27 cellular contexts compared by ENCODE assay signal in genomic region chr14:44981198-44981597, GRCh38. TPM values are rescaled to one million over a fixed set of nuclear protein-coding genes. Genes with fewer than 3 reads are reported as not detected.
A peak's percentile ranks its signal among the peaks of the same experiment; 100 is the strongest.
DNase-seq lines count a peak whose midpoint lies in the region; ATAC-seq and TF ChIP-seq lines count a peak whose summit lies in the region.
"Had no signal": no experiment of that assay in that cellular context is flagged by ENCODE, and none has a peak within 500 bp of the region (broad histone marks: within the 10 kb centered on the region; RNA-seq: fewer than 3 reads in every experiment).

No MANE protein-coding gene starts in this region.

- no peaks in the 10 kb centered on the region for H3K4me1 ChIP-seq in prostate gland (replicated peaks)
- H3K4me1 ChIP-seq: neural progenitor cell had no signal

- intact Hi-C loops in prostate gland (cut with DNase I) = no loop called here

- no peaks in the 10 kb centered on the region for H3K9me3 ChIP-seq in prostate gland
- H3K9me3 ChIP-seq: SK-N-SH, uterus had no signal

- TF ChIP-seq POLR2A in prostate gland (IDR thresholded peaks at IDR 0.05) = no peak

- H3K4me1 Mint-ChIP-seq in stimulated activated naive CD8-positive, alpha-beta T cell treated with anti-CD3 and anti-CD28 coated beads, Interleukin-15, amount 100 ng/mL, for 72 hours = peaks cover 31% of the 10 kb centered on the region
- H3K4me1 Mint-ChIP-seq: CD14-positive monocyte, neural progenitor cell had no signal

- no peak for TF ChIP-seq CTCF in prostate gland (IDR thresholded peaks at IDR 0.05)

- no peaks in the 10 kb centered on the region for H3K27me3 ChIP-seq in prostate gland (replicated peaks; ENCODE audit: insufficient read depth)
- H3K27me3 ChIP-seq: brain microvascular endothelial cell, neural progenitor cell, uterus had no signal

- no peaks in the 10 kb centered on the region for H3K36me3 ChIP-seq in prostate gland
- H3K36me3 ChIP-seq: brain microvascular endothelial cell, neural progenitor cell, uterus had no signal

- no peak overlapping the region for H3K4me3 Mint-ChIP-seq in stimulated activated naive CD8-positive, alpha-beta T cell treated with anti-CD3 and anti-CD28 coated beads, Interleukin-15, amount 100 ng/mL, for 72 hours
- H3K4me3 Mint-ChIP-seq: CD14-positive monocyte, immature natural killer cell, memory B cell, neural progenitor cell had no signal

- no peaks in the 10 kb centered on the region for H3K9me3 Mint-ChIP-seq in stimulated activated naive CD8-positive, alpha-beta T cell treated with anti-CD3 and anti-CD28 coated beads, Interleukin-15, amount 100 ng/mL, for 72 hours
- H3K9me3 Mint-ChIP-seq: immature natural killer cell, memory B cell, neural progenitor cell had no signal

- peak; percentile 45 for DNase-seq in DMS 273 (lab: John Stamatoyannopoulos, UW; ENCODE audit: unreplicated experiment)
- DNase-seq in DMS 273 treated with DMSO at 0.1 percent for 48 hours (lab: John Stamatoyannopoulos, UW) = no peak
- no peak for DNase-seq in stimulated activated naive CD8-positive, alpha-beta T cell treated with anti-CD3 and anti-CD28 coated beads, Interleukin-15, amount 100 ng/mL, for 72 hours
- no peak for DNase-seq in stimulated activated naive CD8-positive, alpha-beta T cell treated with anti-CD3 and anti-CD28 coated beads, Interleukin-15, Interleukin-2, amounts not matched to agents 100 U/mL and 50 U/mL, for 24 hours
- DNase-seq in SK-N-DZ (ENCODE audit: low spot score) = peak; percentile 24
- DNase-seq in prostate gland (ENCODE audit: low spot score) = no peak
- DNase-seq: activated CD4-positive, alpha-beta T cell treated with anti-CD3 and anti-CD28 coated beads for 4 hours; activated naive CD4-positive, alpha-beta T cell treated with Interleukin-2 at 50 U/mL for 16 hours; activated T-cell treated with anti-CD3 and anti-CD28 coated beads, Interleukin-2, amount 50 U/mL, for 48 hours; amniotic stem cell; brain microvascular endothelial cell; hippocampal formation; immature natural killer cell; NCI-H1436 treated with DMSO at 0.1 percent for 48 hours; NCI-H526 treated with DMSO at 0.1 percent for 48 hours; posterior cingulate gyrus; SK-N-SH; stimulated activated naive CD4-positive, alpha-beta T cell treated with Interleukin-2 at 50 U/mL for 16 hours; T-helper 2 cell; uterus had no signal

- 51% methylated on average over 3 of the region's 3 CpGs for WGBS in prostate gland

- H3K27ac Mint-ChIP-seq in stimulated activated naive CD8-positive, alpha-beta T cell treated with anti-CD3 and anti-CD28 coated beads, Interleukin-15, amount 100 ng/mL, for 72 hours = peak overlapping the region in 1 of 2 donors; percentile 1
- H3K27ac Mint-ChIP-seq: CD14-positive monocyte, memory B cell, neural progenitor cell had no signal

- H3K4me3 ChIP-seq in prostate gland = no peak overlapping the region
- H3K4me3 ChIP-seq: neural progenitor cell, uterus had no signal

- H3K27me3 Mint-ChIP-seq in stimulated activated naive CD8-positive, alpha-beta T cell treated with anti-CD3 and anti-CD28 coated beads, Interleukin-15, amount 100 ng/mL, for 72 hours = no peaks in the 10 kb centered on the region
- H3K27me3 Mint-ChIP-seq: memory B cell had no signal

- ATAC-seq in stimulated activated naive CD8-positive, alpha-beta T cell treated with anti-CD3 and anti-CD28 coated beads, Interleukin-15, amount 100 ng/mL, for 72 hours = peak; percentile 48
- ATAC-seq in stimulated activated naive CD8-positive, alpha-beta T cell treated with anti-CD3 and anti-CD28 coated beads, Interleukin-15, Interleukin-2, amounts not matched to agents 100 U/mL and 50 U/mL, for 24 hours = no peak
- ATAC-seq in GM19351 (IDR thresholded peaks at IDR 0.05; ENCODE audit: unreplicated experiment) = no peak
- ATAC-seq in GM19395 (IDR thresholded peaks at IDR 0.05; ENCODE audit: unreplicated experiment) = no peak
- ATAC-seq: sciatic nerve had no signal

- no peak overlapping the region for H3K27ac ChIP-seq in prostate gland
- H3K27ac ChIP-seq: 22Rv1, brain microvascular endothelial cell, neural progenitor cell, uterus had no signal

RNA-seq across cellular contexts. Expression of gene TOGARAM1, which starts 19.2 kb away (rescaled TPM):
- polyA plus RNA-seq in SK-N-DZ (2014; cell fraction: cytosol; rRNA removed) = 10.3 and 13.4 TPM in 2 replicates
- 13.3 and 18.3 TPM in 2 replicates for polyA plus RNA-seq in SK-N-DZ (2014; cell fraction: nucleus; rRNA removed)
- total RNA-seq in prostate gland = 10 to 100 TPM; 17.9 to 26.8 TPM

RNA-seq across cellular contexts. Expression of gene KLHL28, which starts 19.5 kb away (rescaled TPM):
- 6.1 and 6.7 TPM in 2 replicates for polyA plus RNA-seq in SK-N-DZ (2014; cell fraction: cytosol; rRNA removed)
- 2.7 and 4.4 TPM in 2 replicates for polyA plus RNA-seq in SK-N-DZ (2014; cell fraction: nucleus; rRNA removed)
- 1 to 10 TPM; 7.4 to 9.7 TPM for total RNA-seq in prostate gland

Comparison
In these comparisons a context has a peak if more than half of its experiments do, and no peak if none do; other contexts are left out.
1. DNase-seq: peak in DMS 273 (single experiment) and SK-N-DZ (single experiment); none in DMS 273 treated with DMSO at 0.1 percent for 48 hours (single experiment), stimulated activated naive CD8-positive, alpha-beta T cell treated with anti-CD3 and anti-CD28 coated beads, Interleukin-15, amount 100 ng/mL, for 72 hours (0 of 2), stimulated activated naive CD8-positive, alpha-beta T cell treated with anti-CD3 and anti-CD28 coated beads, Interleukin-15, Interleukin-2, amounts not matched to agents 100 U/mL and 50 U/mL, for 24 hours (single experiment) and prostate gland (single experiment).